8 cellular contexts compared by ENCODE assay signal in genomic region chr11:14789879-14790484, GRCh38.
DNase-seq lines count a peak whose midpoint lies in the region; ATAC-seq, FAIRE-seq and TF ChIP-seq lines count a peak whose summit lies in the region.

No MANE protein-coding gene starts in this region.

- no peaks in the 10 kb centered on the region for H3K27me3 ChIP-seq in GM06990 (replicated peaks; ENCODE audit: control insufficient read depth, insufficient read depth, low read length)

- no peak for TF ChIP-seq EP300 in A549 (IDR thresholded peaks at IDR 0.05)

- H3K4me3 ChIP-seq in A549 (no peak overlapping the region), GM06990 (replicated peaks; ENCODE audit: low read depth, low read length) (no peak overlapping the region), SK-N-MC (no peak overlapping the region)

- H3K9me3 ChIP-seq in A549, result no peaks in the 10 kb centered on the region
- no peaks in the 10 kb centered on the region for H3K9me3 ChIP-seq in SK-N-MC (ENCODE audit: low read depth, low read length)

- no peaks in the 10 kb centered on the region for H3K4me1 ChIP-seq in A549

- peak; percentile 67 to 73 for TF ChIP-seq RAD21 in A549 (conservative IDR thresholded peaks at IDR 0.05 in 1 of 2, IDR thresholded peaks at IDR 0.05 in 1 of 2)

- CTCF ChIA-PET in A549 (lab: Yijun Ruan, JAX), result interaction anchor here (0.6 to 5.0 kb wide), 26 partner anchors 8 to 468 kb away, joined by 3 to 129 read pairs (median 4); partner anchors contain the start of genes CALCB and CYP2R1

- POLR2A ChIA-PET in A549 (lab: Yijun Ruan, JAX), result interaction anchor here (0.8 to 1.3 kb wide), 4 partner anchors 102 to 146 kb away, joined by 3 to 11 read pairs (median 4); partner anchors contain the start of genes CYP2R1 and PDE3B

- no peak for TF ChIP-seq POLR2A in A549 (IDR thresholded peaks at IDR 0.05; ENCODE audit: low read length)

- no peak overlapping the region for H3K4me2 ChIP-seq in A549

- no peaks in the 10 kb centered on the region for H3K36me3 ChIP-seq in GM06990 (ENCODE audit: control insufficient read depth, insufficient read depth, low read length)
- H3K36me3 ChIP-seq in SK-N-MC (ENCODE audit: insufficient read depth, low read length), result no peaks in the 10 kb centered on the region

- DNase-seq in A549 (ENCODE audit: low read depth in 1 of 2, low spot score in 1 of 2), result peak in 1 of 2 experiments; percentile 10
- no peak for DNase-seq in GM06990 (ENCODE audit: extremely low read depth, insufficient read length)
- DNase-seq in SK-N-MC (ENCODE audit: low read depth, low spot score), result no peak
- no peak for DNase-seq in frontal cortex (ENCODE audit: low spot score in 2 of 2)
- no peak for DNase-seq in germinal center (ENCODE audit: low spot score)
- DNase-seq in ecto neural progenitor cell (ENCODE audit: low spot score), result no peak
- DNase-seq in H4 (ENCODE audit: low spot score), result no peak

- H3K27ac ChIP-seq in A549 (no peak overlapping the region), SK-N-MC (peak overlapping the region; percentile 78; the same call in 1 of the 2 replicates)

- no peak overlapping the region for H3K9ac ChIP-seq in SK-N-MC (ENCODE audit: insufficient read length)

- peak; percentile 68 for TF ChIP-seq CTCF in A549 (IDR thresholded peaks at IDR 0.05)
- peak; percentile 35 for TF ChIP-seq CTCF in GM06990 (IDR thresholded peaks at IDR 0.05; ENCODE audit: insufficient read depth, low read length, poor library complexity, severe bottlenecking)

- ATAC-seq in A549 (peak in 1 of 2 experiments; percentile 45; a peak in 1 of 6 replicates), GM19452 (IDR thresholded peaks at IDR 0.05; ENCODE audit: unreplicated experiment) (no peak)

- FAIRE-seq in A549 (lab: Jason Lieb, UNC), result no peak
- peak; percentile 90 for FAIRE-seq in frontal cortex (lab: Jason Lieb, UNC)

TF ChIP-seq in A549, 52 proteins besides CTCF, POLR2A, EP300 and RAD21:
- TF ChIP-seq SMC3 (IDR thresholded peaks at IDR 0.05) (peak; percentile 51; the same call in 2 of the 3 replicates), SREBF2 (IDR thresholded peaks at IDR 0.05) (no peak), HOXB5 (CRISPR knock-in tag; IDR thresholded peaks at IDR 0.05) (no peak)
